16 cellular contexts compared by ENCODE assay signal in genomic region chr11:11081273-11081672, GRCh38.
"Had no signal": no experiment of that assay in that cellular context is flagged by ENCODE, and none has a peak within 500 bp of the region (broad histone marks: within the 10 kb centered on the region; RNA-seq: fewer than 3 reads in every experiment).

No MANE protein-coding gene starts in this region.

- H3K27me3 ChIP-seq: ascending aorta, cardiac muscle cell, heart left ventricle, pancreas, vagina had no signal

- H3K4me3 ChIP-seq: ascending aorta, cardiac muscle cell, heart left ventricle, lower lobe of right lung, pancreas, stomach, vagina had no signal

- H3K36me3 ChIP-seq: ascending aorta, cardiac muscle cell, heart left ventricle, lower lobe of right lung, pancreas, stomach, vagina had no signal

- DNase-seq: activated CD4-positive, alpha-beta memory T cell treated with anti-CD3 and anti-CD28 coated beads, Interleukin-2, amount 10 ng/mL, durations not matched to agents 7 days and 5 days; activated CD4-positive, alpha-beta T cell treated with anti-CD3 and anti-CD28 coated beads for 36 hours; activated gamma-delta T cell treated with Interleukin-2 at 50 U/mL for 16 hours; activated naive CD8-positive, alpha-beta T cell treated with anti-CD3 and anti-CD28 coated beads for 36 hours; activated T-cell treated with anti-CD3 and anti-CD28 coated beads, Interleukin-2, amount 50 U/mL, for 48 hours; foreskin melanocyte; heart left ventricle; lower lobe of right lung; pancreas; small intestine; stomach; T-cell had no signal

- H3K27ac ChIP-seq: ascending aorta, cardiac muscle cell, heart left ventricle, lower lobe of right lung, pancreas, stomach, vagina, VCaP had no signal

- H3K9me3 ChIP-seq: ascending aorta, heart left ventricle, lower lobe of right lung, pancreas, stomach, vagina had no signal

- H3K4me1 ChIP-seq: ascending aorta, lower lobe of right lung, pancreas had no signal
